In the genomic region with DNA sequence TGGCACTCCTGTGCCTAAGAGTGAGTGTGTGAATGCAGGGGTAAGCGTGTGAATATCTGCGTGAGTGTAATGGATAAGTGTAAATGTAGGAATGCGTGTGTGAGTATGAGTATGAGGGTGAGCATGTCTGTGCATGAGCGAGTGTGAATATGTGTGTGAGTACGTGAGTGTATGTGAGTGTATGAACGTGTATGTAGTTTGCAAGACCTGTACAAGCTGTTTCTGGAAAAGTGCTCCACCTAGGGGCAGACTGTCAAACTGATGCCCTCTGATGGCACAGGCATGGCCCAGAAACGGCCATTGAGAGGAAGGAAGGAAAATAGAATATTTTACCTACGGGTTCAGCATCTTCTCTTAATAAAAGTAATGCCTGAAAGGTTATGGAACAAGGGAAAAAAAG, we compare ENCODE assay signal across 1 cellular context.
TF ChIP-seq lines count a peak whose summit lies in the region.

No MANE protein-coding gene starts in this region.

TF ChIP-seq in K562, 482 proteins besides CTCF, POLR2A, EP300 and RAD21 (continued from another document):
- TF ChIP-seq, protein P1, sequence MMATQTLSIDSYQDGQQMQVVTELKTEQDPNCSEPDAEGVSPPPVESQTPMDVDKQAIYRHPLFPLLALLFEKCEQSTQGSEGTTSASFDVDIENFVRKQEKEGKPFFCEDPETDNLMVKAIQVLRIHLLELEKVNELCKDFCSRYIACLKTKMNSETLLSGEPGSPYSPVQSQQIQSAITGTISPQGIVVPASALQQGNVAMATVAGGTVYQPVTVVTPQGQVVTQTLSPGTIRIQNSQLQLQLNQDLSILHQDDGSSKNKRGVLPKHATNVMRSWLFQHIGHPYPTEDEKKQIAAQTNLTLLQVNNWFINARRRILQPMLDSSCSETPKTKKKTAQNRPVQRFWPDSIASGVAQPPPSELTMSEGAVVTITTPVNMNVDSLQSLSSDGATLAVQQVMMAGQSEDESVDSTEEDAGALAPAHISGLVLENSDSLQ (IDR thresholded peaks at IDR 0.05): peak; percentile 26; the same call in 1 of the 2 replicates
- TF ChIP-seq SMC3 (conservative IDR thresholded peaks at IDR 0.05; ENCODE audit: insufficient read depth, low read depth, low read length): 0 out of 2 replicates have a peak, but pooled peaks have one; percentile 19
